ENCODE assay signal across 7 cellular contexts in the genomic region with DNA sequence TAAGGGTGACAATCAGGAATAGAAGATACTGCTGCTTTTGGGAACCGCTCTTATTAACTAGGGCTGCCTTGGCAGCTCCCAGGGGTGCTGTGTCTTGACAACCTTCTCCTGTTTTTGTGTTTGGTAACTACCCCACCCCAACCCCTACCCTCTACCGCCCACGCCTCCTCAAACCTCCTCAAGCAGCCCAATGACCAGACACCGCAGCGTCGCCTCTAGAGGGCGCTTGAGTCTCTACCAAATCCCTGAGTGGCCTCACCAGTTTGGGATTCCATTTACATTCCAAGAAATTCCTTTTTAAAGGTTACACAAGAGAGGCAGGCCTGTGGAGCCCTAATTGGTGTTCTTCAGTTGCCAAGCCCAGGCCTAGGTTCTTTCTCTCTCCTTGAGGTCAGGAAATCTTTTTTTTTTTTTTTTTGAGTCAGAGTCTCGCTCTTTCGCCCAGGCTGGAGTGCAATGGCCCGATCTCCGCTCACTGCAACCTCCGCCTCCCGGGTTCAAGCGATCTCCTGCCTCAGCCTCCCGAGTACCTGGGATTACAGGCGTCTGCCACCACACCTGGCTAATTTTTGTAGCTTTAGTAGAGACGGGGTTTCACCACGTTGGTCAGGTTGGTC.
A peak's percentile ranks its signal among the peaks of the same experiment; 100 is the strongest.
DNase-seq lines count a peak whose midpoint lies in the region; ATAC-seq, FAIRE-seq and TF ChIP-seq lines count a peak whose summit lies in the region.

No MANE protein-coding gene starts in this region.

- H3K4me3 ChIP-seq in endodermal cell (ENCODE audit: low read length) (no peak overlapping the region), thyroid gland (replicated peaks in 1 of 3) (no peak overlapping the region)

- H3K27me3 ChIP-seq in endodermal cell (ENCODE audit: control insufficient read depth, insufficient read depth, low read length, poor library complexity, severe bottlenecking) (no peaks in the 10 kb centered on the region), thyroid gland (no peaks in the 10 kb centered on the region)

- H3K36me3 ChIP-seq in endodermal cell (ENCODE audit: control insufficient read depth, insufficient read depth, low read length) = no peaks in the 10 kb centered on the region
- no peaks in the 10 kb centered on the region for H3K36me3 ChIP-seq in thyroid gland

- DNase-seq in HK-2 (ENCODE audit: unreplicated experiment) (peak; percentile 58), endodermal cell (peak; percentile 98), memory B cell (ENCODE audit: low spot score in 2 of 2) (no peak), thyroid gland (peak; percentile 53 to 66), NCI-H1092 treated with DMSO at 0.1 percent for 48 hours (lab: John Stamatoyannopoulos, UW) (no peak)
- DNase-seq in T-helper 2 cell treated with Interferon-gamma antibody and Interleukin-4, amounts not matched to agents 5 μg/mL and 100 μg/mL, for 36 hours (ENCODE audit: low spot score) = peak; percentile 6

- H3K4me1 Mint-ChIP-seq in T-helper 2 cell treated with Interferon-gamma antibody and Interleukin-4, amounts not matched to agents 5 μg/mL and 100 μg/mL, for 36 hours (ENCODE audit: low read depth) = no peaks in the 10 kb centered on the region
- peaks cover 17% of the 10 kb centered on the region for H3K4me1 Mint-ChIP-seq in endodermal cell
- peaks cover 2% of the 10 kb centered on the region for H3K4me1 Mint-ChIP-seq in memory B cell

- peak; percentile 87 for TF ChIP-seq CTCF in endodermal cell (conservative IDR thresholded peaks at IDR 0.05)
- peak in 5 of 6 experiments; percentile 27 to 72 (median 57) for TF ChIP-seq CTCF in thyroid gland (IDR thresholded peaks at IDR 0.05)

- peak; percentile 95 for FAIRE-seq in G401.6 (lab: Jason Lieb, UNC)

- intact Hi-C loops in thyroid gland (cut with DNase I) = no loop called here

- peak; percentile 49 for ATAC-seq in memory B cell (ENCODE audit: low read depth)

- 67 to 81% methylated on average over 13 to 18 of the region's 18 CpGs for WGBS in endodermal cell (ENCODE audit: insufficient coverage in 1 of 2, insufficient read length in 1 of 2), 2 experiments
- WGBS in thyroid gland, 2 donors = 58 to 68% methylated on average over 17 to 18 of the region's 18 CpGs

- TF ChIP-seq POLR2A in thyroid gland (IDR thresholded peaks at IDR 0.05) = no peak

- H3K9me3 ChIP-seq in endodermal cell (ENCODE audit: control insufficient read depth, low read length) = no peaks in the 10 kb centered on the region
- H3K9me3 ChIP-seq in thyroid gland = no peaks in the 10 kb centered on the region

- no peaks in the 10 kb centered on the region for H3K27me3 Mint-ChIP-seq in T-helper 2 cell treated with Interferon-gamma antibody and Interleukin-4, amounts not matched to agents 5 μg/mL and 100 μg/mL, for 36 hours (ENCODE audit: low read depth)
- peaks cover 3% of the 10 kb centered on the region for H3K27me3 Mint-ChIP-seq in endodermal cell (ENCODE audit: insufficient read depth)
- peaks cover 4% of the 10 kb centered on the region for H3K27me3 Mint-ChIP-seq in memory B cell

- no peak overlapping the region for H3K27ac Mint-ChIP-seq in T-helper 2 cell treated with Interferon-gamma antibody and Interleukin-4, amounts not matched to agents 5 μg/mL and 100 μg/mL, for 36 hours
- H3K27ac Mint-ChIP-seq in endodermal cell (peak overlapping the region; percentile 81), memory B cell (no peak overlapping the region)

- H3K27ac ChIP-seq in endodermal cell (ENCODE audit: low read depth, low read length) (no peak overlapping the region), thyroid gland (no peak overlapping the region)

- H3K9ac ChIP-seq in endodermal cell (ENCODE audit: extremely low read depth, low read length, poor library complexity, severe bottlenecking) = no peak overlapping the region

- H3K36me3 Mint-ChIP-seq in T-helper 2 cell treated with Interferon-gamma antibody and Interleukin-4, amounts not matched to agents 5 μg/mL and 100 μg/mL, for 36 hours (ENCODE audit: low read depth) = no peaks in the 10 kb centered on the region
- no peaks in the 10 kb centered on the region for H3K36me3 Mint-ChIP-seq in endodermal cell (ENCODE audit: low read depth)
- no peaks in the 10 kb centered on the region for H3K36me3 Mint-ChIP-seq in memory B cell

- no peaks in the 10 kb centered on the region for H3K9me3 Mint-ChIP-seq in T-helper 2 cell treated with Interferon-gamma antibody and Interleukin-4, amounts not matched to agents 5 μg/mL and 100 μg/mL, for 36 hours
- no peaks in the 10 kb centered on the region for H3K9me3 Mint-ChIP-seq in endodermal cell
- no peaks in the 10 kb centered on the region for H3K9me3 Mint-ChIP-seq in memory B cell

- H3K4me1 ChIP-seq in endodermal cell (ENCODE audit: control insufficient read depth, insufficient read depth, low read length) = peaks cover 6% of the 10 kb centered on the region
- H3K4me1 ChIP-seq in thyroid gland = peaks cover 0 to 5% of the 10 kb centered on the region in 2 donors

- H3K4me3 Mint-ChIP-seq in T-helper 2 cell treated with Interferon-gamma antibody and Interleukin-4, amounts not matched to agents 5 μg/mL and 100 μg/mL, for 36 hours = no peak overlapping the region
- H3K4me3 Mint-ChIP-seq in endodermal cell (no peak overlapping the region), memory B cell (no peak overlapping the region)

Comparison
In these comparisons a context has a peak if more than half of its experiments do, and no peak if none do; other contexts are left out.
1. DNase-seq: peak in HK-2 (single experiment), T-helper 2 cell treated with Interferon-gamma antibody and Interleukin-4, amounts not matched to agents 5 μg/mL and 100 μg/mL, for 36 hours (single experiment), endodermal cell (single experiment) and thyroid gland (2 of 2); none in memory B cell (0 of 2) and NCI-H1092 treated with DMSO at 0.1 percent for 48 hours (single experiment).